In genomic region chr12:66359300-66359699, GRCh38 we compare ENCODE assay signal across 21 cellular contexts.
"Had no signal": no experiment of that assay in that cellular context is flagged by ENCODE, and none has a peak within 500 bp of the region (broad histone marks: within the 10 kb centered on the region; RNA-seq: fewer than 3 reads in every experiment).

No MANE protein-coding gene starts in this region.

- H3K4me3 ChIP-seq: MG63 had no signal

- H3K36me3 ChIP-seq: MG63 had no signal

- FAIRE-seq: HepG2 had no signal

- DNase-seq: IMR-90, Karpas-422, KG1, MG63, NCI-H1092, NCI-H1105 treated with DMSO at 0.1 percent for 48 hours, NCI-H1436, NCI-H187, NCI-H2029, NCI-H2081 treated with DMSO at 0.1 percent for 48 hours, NCI-H2171, NCI-H226, NCI-H510A, NCI-H526, NCI-H82, PC-3, SHP77, SK-N-SH had no signal

- H3K4me2 ChIP-seq: SK-N-SH had no signal

- H3K9ac ChIP-seq: SK-N-SH had no signal

- H3K27me3 ChIP-seq: MG63 had no signal

- ATAC-seq: HepG2, Panc1, PC-3 had no signal

- H3K9me3 ChIP-seq: MG63, SK-N-SH had no signal

- H3K27ac ChIP-seq: RWPE1 had no signal
